Comparison of ENCODE assay signal across 1 cellular context in the genomic region with DNA sequence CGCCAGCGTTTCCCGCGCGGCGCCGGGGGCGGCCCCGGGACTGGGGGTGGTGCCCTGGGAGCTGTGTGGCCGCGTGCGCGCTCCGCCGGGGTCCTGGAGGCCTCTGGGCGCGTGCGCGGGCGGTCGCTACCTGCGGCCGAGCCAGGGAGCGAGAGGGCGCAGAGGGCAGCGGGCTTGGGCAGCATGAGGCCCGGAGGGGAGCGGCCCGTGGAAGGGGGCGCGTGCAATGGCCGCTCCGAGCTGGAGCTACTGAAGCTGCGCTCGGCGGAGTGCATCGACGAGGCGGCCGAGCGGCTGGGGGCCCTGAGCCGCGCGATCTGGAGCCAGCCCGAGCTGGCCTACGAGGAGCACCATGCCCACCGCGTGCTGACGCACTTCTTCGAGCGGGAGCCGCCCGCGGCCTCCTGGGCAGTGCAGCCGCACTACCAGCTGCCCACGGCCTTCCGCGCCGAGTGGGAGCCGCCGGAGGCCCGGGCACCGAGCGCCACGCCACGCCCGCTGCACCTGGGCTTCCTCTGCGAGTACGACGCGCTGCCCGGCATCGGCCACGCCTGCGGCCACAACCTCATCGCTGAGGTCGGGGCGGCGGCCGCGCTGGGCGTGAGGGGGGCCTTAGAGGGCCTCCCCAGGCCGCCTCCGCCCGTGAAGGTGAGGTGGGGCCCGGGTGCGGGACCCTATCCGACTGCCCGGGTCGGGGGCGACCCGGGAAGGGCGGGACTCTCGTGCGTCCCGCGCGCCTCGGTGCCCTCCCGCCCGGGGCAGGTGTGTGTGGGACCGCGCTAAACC.
A peak's percentile ranks its signal among the peaks of the same experiment; 100 is the strongest.
TF ChIP-seq lines count a peak whose summit lies in the region.

A gene with protein sequence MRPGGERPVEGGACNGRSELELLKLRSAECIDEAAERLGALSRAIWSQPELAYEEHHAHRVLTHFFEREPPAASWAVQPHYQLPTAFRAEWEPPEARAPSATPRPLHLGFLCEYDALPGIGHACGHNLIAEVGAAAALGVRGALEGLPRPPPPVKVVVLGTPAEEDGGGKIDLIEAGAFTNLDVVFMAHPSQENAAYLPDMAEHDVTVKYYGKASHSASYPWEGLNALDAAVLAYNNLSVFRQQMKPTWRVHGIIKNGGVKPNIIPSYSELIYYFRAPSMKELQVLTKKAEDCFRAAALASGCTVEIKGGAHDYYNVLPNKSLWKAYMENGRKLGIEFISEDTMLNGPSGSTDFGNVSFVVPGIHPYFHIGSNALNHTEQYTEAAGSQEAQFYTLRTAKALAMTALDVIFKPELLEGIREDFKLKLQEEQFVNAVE (plus strand): TSS at position 94 of the 786 bp plus-strand sequence. CDS start 90 bp downstream, at position 184.

TF ChIP-seq in HepG2, 621 proteins besides CTCF, POLR2A, EP300 and RAD21 (continued from another document and continues in another):
- no peak for TF ChIP-seq CREM (IDR thresholded peaks at IDR 0.05)
- TF ChIP-seq CREM (CRISPR knock-in tag; IDR thresholded peaks at IDR 0.05) = no peak
- peak; percentile 54; the same call in 1 of the 2 replicates for TF ChIP-seq FOXK1 (CRISPR knock-in tag; IDR thresholded peaks at IDR 0.05; ENCODE audit: borderline replicate concordance, low read depth)
- TF ChIP-seq HNF4G (IDR thresholded peaks at IDR 0.05; ENCODE audit: borderline replicate concordance, low read depth, low read length) = no peak; the same call in 1 of the 2 replicates
- peak; percentile 65; the same call in 1 of the 2 replicates for TF ChIP-seq HNF4G (CRISPR knock-in tag; IDR thresholded peaks at IDR 0.05; ENCODE audit: borderline replicate concordance, low read depth)
- TF ChIP-seq AGO2 (optimal IDR thresholded peaks at IDR 0.05; ENCODE audit: low read depth, low read length) = peak; percentile 80
- TF ChIP-seq, protein P1, sequence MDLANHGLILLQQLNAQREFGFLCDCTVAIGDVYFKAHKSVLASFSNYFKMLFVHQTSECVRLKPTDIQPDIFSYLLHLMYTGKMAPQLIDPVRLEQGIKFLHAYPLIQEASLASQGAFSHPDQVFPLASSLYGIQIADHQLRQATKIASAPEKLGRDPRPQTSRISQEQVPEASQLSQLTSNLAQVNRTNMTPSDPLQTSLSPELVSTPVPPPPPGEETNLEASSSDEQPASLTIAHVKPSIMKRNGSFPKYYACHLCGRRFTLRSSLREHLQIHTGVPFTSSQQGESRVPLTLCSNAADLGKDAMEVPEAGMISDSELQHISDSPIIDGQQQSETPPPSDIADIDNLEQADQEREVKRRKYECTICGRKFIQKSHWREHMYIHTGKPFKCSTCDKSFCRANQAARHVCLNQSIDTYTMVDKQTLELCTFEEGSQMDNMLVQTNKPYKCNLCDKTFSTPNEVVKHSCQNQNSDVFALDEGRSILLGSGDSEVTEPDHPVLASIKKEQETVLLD (CRISPR knock-in tag; IDR thresholded peaks at IDR 0.05; ENCODE audit: low read depth) = peak; percentile 45; the same call in 1 of the 2 replicates
- TF ChIP-seq NR2F6 (IDR thresholded peaks at IDR 0.05) = no peak
- TF ChIP-seq NR2F6 (CRISPR knock-in tag; IDR thresholded peaks at IDR 0.05) = peak; percentile 55
- TF ChIP-seq ZNF562 (CRISPR knock-in tag; IDR thresholded peaks at IDR 0.05; ENCODE audit: borderline replicate concordance) = no peak; the same call in 1 of the 2 replicates
- no peak for TF ChIP-seq NR2F2 (IDR thresholded peaks at IDR 0.05; ENCODE audit: borderline replicate concordance, low read depth)
- no peak for TF ChIP-seq NFIB (CRISPR knock-in tag; IDR thresholded peaks at IDR 0.05; ENCODE audit: borderline replicate concordance)
- 0 out of 2 replicates have a peak, but pooled peaks have one; percentile 56 for TF ChIP-seq REPIN1 (CRISPR knock-in tag; IDR thresholded peaks at IDR 0.05; ENCODE audit: borderline replicate concordance, low read depth)
- TF ChIP-seq JUNB (CRISPR knock-in tag; IDR thresholded peaks at IDR 0.05; ENCODE audit: borderline replicate concordance) = peak; percentile 16; the same call in 1 of the 2 replicates
- TF ChIP-seq, protein P2, sequence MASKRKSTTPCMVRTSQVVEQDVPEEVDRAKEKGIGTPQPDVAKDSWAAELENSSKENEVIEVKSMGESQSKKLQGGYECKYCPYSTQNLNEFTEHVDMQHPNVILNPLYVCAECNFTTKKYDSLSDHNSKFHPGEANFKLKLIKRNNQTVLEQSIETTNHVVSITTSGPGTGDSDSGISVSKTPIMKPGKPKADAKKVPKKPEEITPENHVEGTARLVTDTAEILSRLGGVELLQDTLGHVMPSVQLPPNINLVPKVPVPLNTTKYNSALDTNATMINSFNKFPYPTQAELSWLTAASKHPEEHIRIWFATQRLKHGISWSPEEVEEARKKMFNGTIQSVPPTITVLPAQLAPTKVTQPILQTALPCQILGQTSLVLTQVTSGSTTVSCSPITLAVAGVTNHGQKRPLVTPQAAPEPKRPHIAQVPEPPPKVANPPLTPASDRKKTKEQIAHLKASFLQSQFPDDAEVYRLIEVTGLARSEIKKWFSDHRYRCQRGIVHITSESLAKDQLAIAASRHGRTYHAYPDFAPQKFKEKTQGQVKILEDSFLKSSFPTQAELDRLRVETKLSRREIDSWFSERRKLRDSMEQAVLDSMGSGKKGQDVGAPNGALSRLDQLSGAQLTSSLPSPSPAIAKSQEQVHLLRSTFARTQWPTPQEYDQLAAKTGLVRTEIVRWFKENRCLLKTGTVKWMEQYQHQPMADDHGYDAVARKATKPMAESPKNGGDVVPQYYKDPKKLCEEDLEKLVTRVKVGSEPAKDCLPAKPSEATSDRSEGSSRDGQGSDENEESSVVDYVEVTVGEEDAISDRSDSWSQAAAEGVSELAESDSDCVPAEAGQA (IDR thresholded peaks at IDR 0.05; ENCODE audit: low read depth) = no peak
- TF ChIP-seq, protein P2 (CRISPR knock-in tag; IDR thresholded peaks at IDR 0.05; ENCODE audit: borderline replicate concordance) = no peak; the same call in none of the 2 replicates
- TF ChIP-seq, protein P3, sequence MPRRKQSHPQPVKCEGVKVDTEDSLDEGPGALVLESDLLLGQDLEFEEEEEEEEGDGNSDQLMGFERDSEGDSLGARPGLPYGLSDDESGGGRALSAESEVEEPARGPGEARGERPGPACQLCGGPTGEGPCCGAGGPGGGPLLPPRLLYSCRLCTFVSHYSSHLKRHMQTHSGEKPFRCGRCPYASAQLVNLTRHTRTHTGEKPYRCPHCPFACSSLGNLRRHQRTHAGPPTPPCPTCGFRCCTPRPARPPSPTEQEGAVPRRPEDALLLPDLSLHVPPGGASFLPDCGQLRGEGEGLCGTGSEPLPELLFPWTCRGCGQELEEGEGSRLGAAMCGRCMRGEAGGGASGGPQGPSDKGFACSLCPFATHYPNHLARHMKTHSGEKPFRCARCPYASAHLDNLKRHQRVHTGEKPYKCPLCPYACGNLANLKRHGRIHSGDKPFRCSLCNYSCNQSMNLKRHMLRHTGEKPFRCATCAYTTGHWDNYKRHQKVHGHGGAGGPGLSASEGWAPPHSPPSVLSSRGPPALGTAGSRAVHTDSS (CRISPR knock-in tag; conservative IDR thresholded peaks at IDR 0.05) = no peak
- TF ChIP-seq DNMT3B (CRISPR knock-in tag; conservative IDR thresholded peaks at IDR 0.05) = no peak
- peak; percentile 80; the same call in 1 of the 2 replicates for TF ChIP-seq ZFAT (CRISPR knock-in tag; conservative IDR thresholded peaks at IDR 0.05)
- TF ChIP-seq ATF1 (CRISPR knock-in tag; IDR thresholded peaks at IDR 0.05) = no peak
- TF ChIP-seq ZNF17 (CRISPR knock-in tag; IDR thresholded peaks at IDR 0.05) = 0 out of 2 replicates have a peak, but pooled peaks have one; percentile 60
- TF ChIP-seq SPEN (CRISPR knock-in tag; IDR thresholded peaks at IDR 0.05; ENCODE audit: low read depth) = peak; percentile 82
- TF ChIP-seq ZNF180 (CRISPR knock-in tag; IDR thresholded peaks at IDR 0.05; ENCODE audit: borderline replicate concordance, low read depth) = no peak
- TF ChIP-seq RBFOX2 (IDR thresholded peaks at IDR 0.05; ENCODE audit: low read depth, low read length) = peak; percentile 96
- TF ChIP-seq, protein P4, sequence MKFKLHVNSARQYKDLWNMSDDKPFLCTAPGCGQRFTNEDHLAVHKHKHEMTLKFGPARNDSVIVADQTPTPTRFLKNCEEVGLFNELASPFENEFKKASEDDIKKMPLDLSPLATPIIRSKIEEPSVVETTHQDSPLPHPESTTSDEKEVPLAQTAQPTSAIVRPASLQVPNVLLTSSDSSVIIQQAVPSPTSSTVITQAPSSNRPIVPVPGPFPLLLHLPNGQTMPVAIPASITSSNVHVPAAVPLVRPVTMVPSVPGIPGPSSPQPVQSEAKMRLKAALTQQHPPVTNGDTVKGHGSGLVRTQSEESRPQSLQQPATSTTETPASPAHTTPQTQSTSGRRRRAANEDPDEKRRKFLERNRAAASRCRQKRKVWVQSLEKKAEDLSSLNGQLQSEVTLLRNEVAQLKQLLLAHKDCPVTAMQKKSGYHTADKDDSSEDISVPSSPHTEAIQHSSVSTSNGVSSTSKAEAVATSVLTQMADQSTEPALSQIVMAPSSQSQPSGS (CRISPR knock-in tag; IDR thresholded peaks at IDR 0.05) = 0 out of 2 replicates have a peak, but pooled peaks have one; percentile 11
- TF ChIP-seq RBM22 (optimal IDR thresholded peaks at IDR 0.05; ENCODE audit: low read length) = no peak
- TF ChIP-seq, protein P5, sequence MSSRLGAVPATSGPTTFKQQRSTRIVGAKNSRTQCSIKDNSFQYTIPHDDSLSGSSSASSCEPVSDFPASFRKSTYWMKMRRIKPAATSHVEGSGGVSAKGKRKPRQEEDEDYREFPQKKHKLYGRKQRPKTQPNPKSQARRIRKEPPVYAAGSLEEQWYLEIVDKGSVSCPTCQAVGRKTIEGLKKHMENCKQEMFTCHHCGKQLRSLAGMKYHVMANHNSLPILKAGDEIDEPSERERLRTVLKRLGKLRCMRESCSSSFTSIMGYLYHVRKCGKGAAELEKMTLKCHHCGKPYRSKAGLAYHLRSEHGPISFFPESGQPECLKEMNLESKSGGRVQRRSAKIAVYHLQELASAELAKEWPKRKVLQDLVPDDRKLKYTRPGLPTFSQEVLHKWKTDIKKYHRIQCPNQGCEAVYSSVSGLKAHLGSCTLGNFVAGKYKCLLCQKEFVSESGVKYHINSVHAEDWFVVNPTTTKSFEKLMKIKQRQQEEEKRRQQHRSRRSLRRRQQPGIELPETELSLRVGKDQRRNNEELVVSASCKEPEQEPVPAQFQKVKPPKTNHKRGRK (CRISPR knock-in tag; IDR thresholded peaks at IDR 0.05) = no peak; the same call in 1 of the 2 replicates
- TF ChIP-seq, protein P6, sequence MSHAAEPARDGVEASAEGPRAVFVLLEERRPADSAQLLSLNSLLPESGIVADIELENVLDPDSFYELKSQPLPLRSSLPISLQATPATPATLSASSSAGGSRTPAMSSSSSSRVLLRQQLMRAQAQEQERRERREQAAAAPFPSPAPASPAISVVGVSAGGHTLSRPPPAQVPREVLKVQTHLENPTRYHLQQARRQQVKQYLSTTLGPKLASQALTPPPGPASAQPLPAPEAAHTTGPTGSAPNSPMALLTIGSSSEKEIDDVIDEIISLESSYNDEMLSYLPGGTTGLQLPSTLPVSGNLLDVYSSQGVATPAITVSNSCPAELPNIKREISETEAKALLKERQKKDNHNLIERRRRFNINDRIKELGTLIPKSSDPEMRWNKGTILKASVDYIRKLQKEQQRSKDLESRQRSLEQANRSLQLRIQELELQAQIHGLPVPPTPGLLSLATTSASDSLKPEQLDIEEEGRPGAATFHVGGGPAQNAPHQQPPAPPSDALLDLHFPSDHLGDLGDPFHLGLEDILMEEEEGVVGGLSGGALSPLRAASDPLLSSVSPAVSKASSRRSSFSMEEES (CRISPR knock-in tag; IDR thresholded peaks at IDR 0.05) = 0 out of 2 replicates have a peak, but pooled peaks have one; percentile 36
- TF ChIP-seq, protein P7, sequence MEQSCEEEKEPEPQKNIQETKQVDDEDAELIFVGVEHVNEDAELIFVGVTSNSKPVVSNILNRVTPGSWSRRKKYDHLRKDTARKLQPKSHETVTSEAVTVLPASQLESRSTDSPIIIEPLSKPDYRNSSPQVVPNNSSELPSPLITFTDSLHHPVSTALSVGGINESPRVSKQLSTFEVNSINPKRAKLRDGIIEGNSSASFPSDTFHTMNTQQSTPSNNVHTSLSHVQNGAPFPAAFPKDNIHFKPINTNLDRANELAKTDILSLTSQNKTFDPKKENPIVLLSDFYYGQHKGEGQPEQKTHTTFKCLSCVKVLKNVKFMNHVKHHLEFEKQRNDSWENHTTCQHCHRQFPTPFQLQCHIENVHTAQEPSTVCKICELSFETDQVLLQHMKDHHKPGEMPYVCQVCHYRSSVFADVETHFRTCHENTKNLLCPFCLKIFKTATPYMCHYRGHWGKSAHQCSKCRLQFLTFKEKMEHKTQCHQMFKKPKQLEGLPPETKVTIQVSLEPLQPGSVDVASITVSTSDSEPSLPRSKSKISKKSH (CRISPR knock-in tag; IDR thresholded peaks at IDR 0.05; ENCODE audit: borderline replicate concordance) = peak; percentile 94
- TF ChIP-seq, protein P8, sequence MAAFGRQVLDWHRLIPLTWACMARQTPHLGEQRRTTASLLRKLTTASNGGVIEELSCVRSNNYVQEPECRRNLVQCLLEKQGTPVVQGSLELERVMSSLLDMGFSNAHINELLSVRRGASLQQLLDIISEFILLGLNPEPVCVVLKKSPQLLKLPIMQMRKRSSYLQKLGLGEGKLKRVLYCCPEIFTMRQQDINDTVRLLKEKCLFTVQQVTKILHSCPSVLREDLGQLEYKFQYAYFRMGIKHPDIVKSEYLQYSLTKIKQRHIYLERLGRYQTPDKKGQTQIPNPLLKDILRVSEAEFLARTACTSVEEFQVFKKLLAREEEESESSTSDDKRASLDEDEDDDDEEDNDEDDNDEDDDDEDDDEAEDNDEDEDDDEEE (CRISPR knock-in tag; IDR thresholded peaks at IDR 0.05) = peak; percentile 80; the same call in 1 of the 2 replicates
- TF ChIP-seq ZSCAN31 (CRISPR knock-in tag; IDR thresholded peaks at IDR 0.05; ENCODE audit: low read depth) = peak; percentile 74
- TF ChIP-seq, protein P9, sequence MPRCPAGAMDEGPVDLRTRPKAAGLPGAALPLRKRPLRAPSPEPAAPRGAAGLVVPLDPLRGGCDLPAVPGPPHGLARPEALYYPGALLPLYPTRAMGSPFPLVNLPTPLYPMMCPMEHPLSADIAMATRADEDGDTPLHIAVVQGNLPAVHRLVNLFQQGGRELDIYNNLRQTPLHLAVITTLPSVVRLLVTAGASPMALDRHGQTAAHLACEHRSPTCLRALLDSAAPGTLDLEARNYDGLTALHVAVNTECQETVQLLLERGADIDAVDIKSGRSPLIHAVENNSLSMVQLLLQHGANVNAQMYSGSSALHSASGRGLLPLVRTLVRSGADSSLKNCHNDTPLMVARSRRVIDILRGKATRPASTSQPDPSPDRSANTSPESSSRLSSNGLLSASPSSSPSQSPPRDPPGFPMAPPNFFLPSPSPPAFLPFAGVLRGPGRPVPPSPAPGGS (CRISPR knock-in tag; IDR thresholded peaks at IDR 0.05) = peak; percentile 93; the same call in 1 of the 2 replicates
- TF ChIP-seq HNRNPH1 (optimal IDR thresholded peaks at IDR 0.05; ENCODE audit: low read depth, low read length) = no peak
